8 cellular contexts compared by ENCODE assay signal in the genomic region with DNA sequence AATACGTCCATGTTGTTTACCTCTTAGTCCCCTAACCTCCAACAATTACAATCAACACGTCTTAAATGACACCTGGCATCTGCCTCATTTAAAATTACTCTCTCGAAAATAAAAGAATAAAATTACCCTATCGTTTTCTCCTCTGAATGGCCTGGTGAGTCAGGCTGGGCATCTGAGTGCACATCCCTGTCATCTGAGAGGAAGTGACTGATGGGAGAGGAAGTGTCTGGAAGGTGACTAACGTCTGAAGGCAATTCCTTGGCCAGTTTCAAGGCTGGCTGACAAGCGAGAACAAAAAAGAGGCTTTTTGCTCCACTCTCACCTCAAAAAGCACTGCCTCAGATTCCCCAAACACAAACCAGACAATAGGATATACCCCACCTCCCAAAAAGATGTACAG. TPM values are rescaled to one million over a fixed set of nuclear protein-coding genes. Genes with fewer than 3 reads are reported as not detected.
DNase-seq lines count a peak whose midpoint lies in the region; ATAC-seq and TF ChIP-seq lines count a peak whose summit lies in the region.
"Had no signal": no experiment of that assay in that cellular context is flagged by ENCODE, and none has a peak within 500 bp of the region (broad histone marks: within the 10 kb centered on the region; RNA-seq: fewer than 3 reads in every experiment).

No MANE protein-coding gene starts in this region.

- intact Hi-C loops in sciatic nerve (cut with DNase I) (no loop called here), posterior vena cava (cut with DNase I) (no loop called here), posterior cingulate gyrus (cut with DNase I) (no loop called here)

- H3K4me3 ChIP-seq in choroid plexus epithelial cell (ENCODE audit: low read depth, low read length) = no peak overlapping the region
- H3K4me3 ChIP-seq: SK-N-MC had no signal

- ATAC-seq in sciatic nerve = peak; percentile 48

- DNase-seq in H4 (ENCODE audit: low spot score) (peak; percentile 27), NCI-H748 treated with DMSO at 0.1 percent for 48 hours (lab: John Stamatoyannopoulos, UW) (peak; percentile 39), choroid plexus epithelial cell (ENCODE audit: low read depth) (peak; percentile 67), sciatic nerve (ENCODE audit: low spot score) (no peak), posterior vena cava (ENCODE audit: low spot score) (no peak), posterior cingulate gyrus (no peak)
- no peak for DNase-seq in effector CD8-positive, alpha-beta T cell (lab: John Stamatoyannopoulos, UW)

- no peak for TF ChIP-seq CTCF in choroid plexus epithelial cell (conservative IDR thresholded peaks at IDR 0.05; ENCODE audit: low read depth, low read length)

RNA-seq across cellular contexts. Expression of a gene that starts 57.7 kb away (rescaled TPM):
- total RNA-seq in H4 (2014; rRNA removed; shearing (Covaris generic)) = 84.3 and 93.3 TPM in 2 replicates
- total RNA-seq in sciatic nerve = 54.6 TPM
- 10 to 100 TPM; 56.1 to 62.2 TPM for total RNA-seq in posterior vena cava

Comparison
In these comparisons a context has a peak if more than half of its experiments do, and no peak if none do; other contexts are left out.
1. DNase-seq: peak in H4 (single experiment), NCI-H748 treated with DMSO at 0.1 percent for 48 hours (single experiment) and choroid plexus epithelial cell (single experiment); none in sciatic nerve (single experiment), effector CD8-positive, alpha-beta T cell (single experiment), posterior vena cava (single experiment) and posterior cingulate gyrus (0 of 10).